8 cellular contexts compared by ENCODE assay signal in genomic region chr3:160665784-160666526, GRCh38. TPM values are rescaled to one million over a fixed set of nuclear protein-coding genes. Genes with fewer than 3 reads are reported as not detected.
DNase-seq lines count a peak whose midpoint lies in the region; ATAC-seq and TF ChIP-seq lines count a peak whose summit lies in the region.

No MANE protein-coding gene starts in this region.

- H3K27ac Mint-ChIP-seq in activated CD4-positive, alpha-beta T cell treated with anti-CD3 and anti-CD28 coated beads for 36 hours = peak overlapping the region; percentile 35

- TF ChIP-seq CTCF in kidney epithelial cell (IDR thresholded peaks at IDR 0.05; ENCODE audit: insufficient read depth, low read length, poor library complexity, severe bottlenecking) = no peak

- H3K9me3 Mint-ChIP-seq in activated CD4-positive, alpha-beta T cell treated with anti-CD3 and anti-CD28 coated beads for 36 hours (ENCODE audit: low read depth) = no peaks in the 10 kb centered on the region

- peak; percentile 14 for DNase-seq in activated CD4-positive, alpha-beta T cell treated with anti-CD3 and anti-CD28 coated beads for 36 hours
- no peak for DNase-seq in activated CD4-positive, alpha-beta T cell treated with anti-CD3 and anti-CD28 coated beads, Interleukin-2, amount 50 U/mL, for 1 hour
- DNase-seq in NCI-H226 (peak; percentile 86), kidney epithelial cell (ENCODE audit: low read depth) (peak; percentile 63), NCI-H510A (lab: John Stamatoyannopoulos, UW) (no peak), DMS153 (lab: John Stamatoyannopoulos, UW) (no peak), SW 1271 (lab: John Stamatoyannopoulos, UW) (no peak)

- no peaks in the 10 kb centered on the region for H3K36me3 Mint-ChIP-seq in activated CD4-positive, alpha-beta T cell treated with anti-CD3 and anti-CD28 coated beads for 36 hours (ENCODE audit: low read depth)

- POLR2A ChIA-PET in activated CD4-positive, alpha-beta T cell treated with anti-CD3 and anti-CD28 coated beads for 36 hours (lab: Charles Lee) = no interaction called here

- peaks cover 3% of the 10 kb centered on the region for H3K27me3 Mint-ChIP-seq in activated CD4-positive, alpha-beta T cell treated with anti-CD3 and anti-CD28 coated beads for 36 hours

- H3K36me3 ChIP-seq in kidney epithelial cell (ENCODE audit: control insufficient read depth, insufficient read depth, low read length) = no peaks in the 10 kb centered on the region

- peak; percentile 58 for ATAC-seq in activated CD4-positive, alpha-beta T cell treated with anti-CD3 and anti-CD28 coated beads for 36 hours
- peak; percentile 96 for ATAC-seq in HG02759 (IDR thresholded peaks at IDR 0.05; ENCODE audit: unreplicated experiment)

- H3K4me3 Mint-ChIP-seq in activated CD4-positive, alpha-beta T cell treated with anti-CD3 and anti-CD28 coated beads for 36 hours = no peak overlapping the region

- intact Hi-C loops in activated CD4-positive, alpha-beta T cell treated with anti-CD3 and anti-CD28 coated beads for 36 hours (cut with DNase I, micrococcal nuclease) = no loop called here

- peaks cover 8% of the 10 kb centered on the region for H3K4me1 Mint-ChIP-seq in activated CD4-positive, alpha-beta T cell treated with anti-CD3 and anti-CD28 coated beads for 36 hours

- no peak overlapping the region for H3K4me3 ChIP-seq in kidney epithelial cell (ENCODE audit: low read depth, low read length)

- CTCF ChIA-PET in activated CD4-positive, alpha-beta T cell treated with anti-CD3 and anti-CD28 coated beads for 36 hours (lab: Charles Lee) = interaction anchor here (0.6 to 0.8 kb wide), 2 partner anchors 14 to 731 kb away, joined by 3 read pairs; no protein-coding TSS in a partner anchor

- H3K27me3 ChIP-seq in kidney epithelial cell (ENCODE audit: control insufficient read depth, insufficient read depth, low read length) = no peaks in the 10 kb centered on the region

RNA-seq across cellular contexts. Expression of gene ARL14, which starts 11.0 kb away (rescaled TPM):
- total RNA-seq in activated CD4-positive, alpha-beta T cell treated with anti-CD3 and anti-CD28 coated beads for 36 hours = not detected
- total RNA-seq in kidney epithelial cell = 0.08 and 0.21 TPM in 2 replicates

Comparison
In these comparisons a context has a peak if more than half of its experiments do, and no peak if none do; other contexts are left out.
1. DNase-seq: peak in activated CD4-positive, alpha-beta T cell treated with anti-CD3 and anti-CD28 coated beads for 36 hours (single experiment), NCI-H226 (single experiment) and kidney epithelial cell (single experiment); none in activated CD4-positive, alpha-beta T cell treated with anti-CD3 and anti-CD28 coated beads, Interleukin-2, amount 50 U/mL, for 1 hour (single experiment), NCI-H510A (single experiment), DMS153 (single experiment) and SW 1271 (0 of 2).